In the genomic region with DNA sequence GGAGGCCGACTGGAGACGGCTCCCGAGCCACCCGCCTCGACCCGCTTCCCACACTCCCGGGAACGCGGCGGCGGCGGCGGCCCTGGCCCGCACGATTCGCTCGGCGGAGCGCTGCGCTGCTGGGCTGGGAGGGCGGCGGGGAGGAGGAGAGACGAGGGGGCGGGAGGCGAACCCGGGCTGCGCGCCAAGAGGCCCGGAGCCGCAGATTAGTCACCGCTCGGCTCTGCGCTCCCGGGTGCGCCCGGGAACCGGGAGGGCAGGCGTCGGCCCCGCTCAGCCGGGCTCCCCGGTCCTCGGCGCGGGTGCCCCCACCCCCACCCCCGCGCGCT, we compare ENCODE assay signal across 8 cellular contexts. TPM values are rescaled to one million over a fixed set of nuclear protein-coding genes. Genes with fewer than 3 reads are reported as not detected.
DNase-seq lines count a peak whose midpoint lies in the region; ATAC-seq, FAIRE-seq and TF ChIP-seq lines count a peak whose summit lies in the region.

No MANE protein-coding gene starts in this region.

- intact Hi-C loops in CD8-positive, alpha-beta T cell (cut with DNase I, micrococcal nuclease), result loop anchor here (2.0 to 5.0 kb wide), 3 partner anchors 14 to 66 kb away; no protein-coding TSS in a partner anchor
- intact Hi-C loops in GM12878 (cut with micrococcal nuclease; ENCODE audit: unreplicated experiment), result no loop called here
- intact Hi-C loops in sigmoid colon (cut with DNase I), result loop anchor here (5.0 to 10.0 kb wide), 2 partner anchors 352 to 374 kb away; no protein-coding TSS in a partner anchor

- H3K9me3 ChIP-seq in CD8-positive, alpha-beta T cell (ENCODE audit: low read length), result no peaks in the 10 kb centered on the region
- no peaks in the 10 kb centered on the region for H3K9me3 ChIP-seq in HUES64 (ENCODE audit: insufficient read depth, low read depth, low read length)
- no peaks in the 10 kb centered on the region for H3K9me3 ChIP-seq in T-helper 17 cell (ENCODE audit: control insufficient read depth, low read length, poor library complexity, severe bottlenecking)
- no peaks in the 10 kb centered on the region; the same call in 1 of the 3 replicates for H3K9me3 ChIP-seq in GM12878 (replicated peaks; ENCODE audit: control insufficient read depth, insufficient read depth, low read length)
- H3K9me3 ChIP-seq in iPS DF 6.9 (ENCODE audit: control insufficient read depth, insufficient read depth, low read length), result no peaks in the 10 kb centered on the region
- H3K9me3 ChIP-seq in sigmoid colon, result no peaks in the 10 kb centered on the region

- H3K27me3 ChIP-seq in CD8-positive, alpha-beta T cell (ENCODE audit: insufficient read depth, low read length), result no peaks in the 10 kb centered on the region
- H3K27me3 ChIP-seq in HUES64 (ENCODE audit: insufficient read depth, low read length) (peaks cover 13% of the 10 kb centered on the region), GM12878 (replicated peaks in 1 of 2; ENCODE audit: control insufficient read depth in 2 of 2, insufficient read depth in 2 of 2, low read length in 1 of 2) (no peaks in the 10 kb centered on the region; a peak in 1 of 4 replicates), iPS DF 6.9 (ENCODE audit: control insufficient read depth, insufficient read depth, low read length) (peaks cover 6% of the 10 kb centered on the region), sigmoid colon (peaks cover 0 to 21% (median 0%) of the 10 kb centered on the region in 3 donors)

- peak overlapping the region; percentile 64 for H3K9ac ChIP-seq in HUES64 (ENCODE audit: low read depth, low read length)
- no peak overlapping the region; the same call in 1 of the 2 replicates for H3K9ac ChIP-seq in GM12878 (ENCODE audit: control insufficient read depth, insufficient read depth, low read length)

- H4K20me1 ChIP-seq in GM12878 (ENCODE audit: control insufficient read depth, insufficient read depth), result no peaks in the 10 kb centered on the region; the same call in 1 of the 2 replicates

- no peaks in the 10 kb centered on the region for H3K36me3 Mint-ChIP-seq in CD8-positive, alpha-beta T cell
- no peaks in the 10 kb centered on the region for H3K36me3 Mint-ChIP-seq in T-helper 17 cell (ENCODE audit: low read depth)

- TF ChIP-seq POLR2A in GM12878 (IDR thresholded peaks at IDR 0.05; ENCODE audit: low read depth, low read length) (no peak), sigmoid colon (IDR thresholded peaks at IDR 0.05) (no peak)

- RAD21 ChIA-PET in GM12878 (lab: Charles Lee; ENCODE audit: unreplicated experiment), result no interaction called here

- CTCF ChIA-PET in CD8-positive, alpha-beta T cell (lab: Charles Lee), result interaction anchor here (0.9 kb wide), 1 partner anchor 56 kb away, joined by 3 read pairs; no protein-coding TSS in a partner anchor
- CTCF ChIA-PET in GM12878 (lab: Yijun Ruan, JAX), result no interaction called here

- no peaks in the 10 kb centered on the region for H3K9me3 Mint-ChIP-seq in CD8-positive, alpha-beta T cell

- H3K36me3 ChIP-seq in CD8-positive, alpha-beta T cell (ENCODE audit: insufficient read depth, low read length), result no peaks in the 10 kb centered on the region
- H3K36me3 ChIP-seq in HUES64 (ENCODE audit: insufficient read depth, low read length) (no peaks in the 10 kb centered on the region), GM12878 (ENCODE audit: control insufficient read depth in 2 of 2, insufficient read depth in 2 of 2, low read length in 1 of 2) (no peaks in the 10 kb centered on the region), iPS DF 6.9 (ENCODE audit: control insufficient read depth, insufficient read depth, low read length) (no peaks in the 10 kb centered on the region), sigmoid colon (no peaks in the 10 kb centered on the region)

- peaks cover 13% of the 10 kb centered on the region for H3K4me1 Mint-ChIP-seq in CD8-positive, alpha-beta T cell (ENCODE audit: low read depth)
- H3K4me1 Mint-ChIP-seq in T-helper 17 cell, result peaks cover 6% of the 10 kb centered on the region

- peaks cover 15% of the 10 kb centered on the region for H3K4me1 ChIP-seq in CD8-positive, alpha-beta T cell (ENCODE audit: insufficient read depth, low read length)
- H3K4me1 ChIP-seq in HUES64 (ENCODE audit: insufficient read depth, low read length), result peaks cover 8% of the 10 kb centered on the region
- peaks cover 11% of the 10 kb centered on the region; the same call in 1 of the 2 replicates for H3K4me1 ChIP-seq in GM12878 (ENCODE audit: control insufficient read depth, insufficient read depth, low read length)
- H3K4me1 ChIP-seq in iPS DF 6.9 (ENCODE audit: control insufficient read depth, insufficient read depth, low read length), result peaks cover 2% of the 10 kb centered on the region
- H3K4me1 ChIP-seq in sigmoid colon, result peaks cover 0 to 58% (median 27%) of the 10 kb centered on the region in 4 donors

- WGBS in HUES64, result under 1% methylated on average over 48 of the region's 48 CpGs
- 27% methylated on average over 28 of the region's 48 CpGs for WGBS in GM12878 (ENCODE audit: insufficient coverage, insufficient replicate concordance, low lambda C conversion rate, missing lambda C conversion rate)
- WGBS in iPS DF 6.9 (ENCODE audit: insufficient coverage, insufficient read length), result no CpG with 5 or more reads among the region's 48 CpGs
- 0 to 1% methylated on average over 48 of the region's 48 CpGs for WGBS in sigmoid colon, 2 donors

- TF ChIP-seq CTCF in CD8-positive, alpha-beta T cell (IDR thresholded peaks at IDR 0.05), result no peak
- no peak for TF ChIP-seq CTCF in GM12878 (IDR thresholded peaks at IDR 0.05 in 2 of 3, conservative IDR thresholded peaks at IDR 0.05 in 1 of 3; ENCODE audit: control insufficient read depth in 2 of 3, extremely low read depth in 1 of 3, insufficient read depth in 1 of 3, low read depth in 3 of 3, low read length in 3 of 3)
- no peak for TF ChIP-seq CTCF in sigmoid colon (IDR thresholded peaks at IDR 0.05)

- POLR2A ChIA-PET in CD8-positive, alpha-beta T cell (lab: Charles Lee), result interaction anchor here (0.6 to 2.7 kb wide), 4 partner anchors 11 to 68 kb away, joined by 4 to 16 read pairs (median 4); a partner anchor contains a TSS
- POLR2A ChIA-PET in GM12878 (lab: Charles Lee), result no interaction called here

- FAIRE-seq in GM12878 (lab: Jason Lieb, UNC), result no peak

- peak overlapping the region; percentile 64 for H3K4me3 Mint-ChIP-seq in CD8-positive, alpha-beta T cell
- peak overlapping the region; percentile 68 for H3K4me3 Mint-ChIP-seq in T-helper 17 cell

- H2AFZ ChIP-seq in GM12878 (ENCODE audit: control insufficient read depth, low read depth, low read length), result no peak overlapping the region

- ATAC-seq in CD8-positive, alpha-beta T cell, result peak; percentile 57
- ATAC-seq in T-helper 17 cell (peak; percentile 59), GM12878 (peak; percentile 24), HG03342 (IDR thresholded peaks at IDR 0.05; ENCODE audit: unreplicated experiment) (no peak)

- TF ChIP-seq RAD21 in GM12878 (IDR thresholded peaks at IDR 0.05; ENCODE audit: insufficient read depth, low read depth, low read length), result no peak

- no peak overlapping the region for H3K27ac Mint-ChIP-seq in CD8-positive, alpha-beta T cell
- H3K27ac Mint-ChIP-seq in T-helper 17 cell, result no peak overlapping the region

- DNase-seq in CD8-positive, alpha-beta T cell, result peak; percentile 26 to 78 (median 69)
- DNase-seq in T-helper 17 cell (peak; percentile 36 to 58 (median 49)), GM12878 (ENCODE audit: low read depth, low spot score) (no peak), iPS DF 6.9 (ENCODE audit: low read depth, low spot score) (no peak), sigmoid colon (peak; percentile 93), GM19240 (ENCODE audit: insufficient read length, low spot score) (no peak)

- no TSS peak for BruUV-seq in GM12878 (replicated peaks; lab: Mats Ljungman, UMichigan)

- peak overlapping the region; percentile 40 for H3K4me2 ChIP-seq in GM12878 (ENCODE audit: control insufficient read depth, insufficient read depth)

- in situ Hi-C loops in GM12878 (cut with MboI), result no loop called here

- H3K27me3 Mint-ChIP-seq in CD8-positive, alpha-beta T cell (ENCODE audit: low read depth), result no peaks in the 10 kb centered on the region
- H3K27me3 Mint-ChIP-seq in T-helper 17 cell, result no peaks in the 10 kb centered on the region

- TF ChIP-seq EP300 in GM12878 (IDR thresholded peaks at IDR 0.05; ENCODE audit: borderline replicate concordance in 1 of 2, control insufficient read depth in 1 of 2, low read depth in 2 of 2, low read length in 2 of 2) (no peak), sigmoid colon (IDR thresholded peaks at IDR 0.05) (no peak)

- H3K27ac ChIP-seq in CD8-positive, alpha-beta T cell (ENCODE audit: low read depth, low read length), result no peak overlapping the region
- H3K27ac ChIP-seq in HUES64 (ENCODE audit: low read depth, low read length) (peak overlapping the region; percentile 74; the same call in 1 of the 2 replicates), GM12878 (ENCODE audit: control insufficient read depth, insufficient read depth) (no peak overlapping the region), iPS DF 6.9 (ENCODE audit: low read length) (no peak overlapping the region), sigmoid colon (peak overlapping the region; percentile 90 to 98 (median 94))

- peak overlapping the region; percentile 37 for H3K4me3 ChIP-seq in CD8-positive, alpha-beta T cell (ENCODE audit: low read depth, low read length)
- H3K4me3 ChIP-seq in HUES64 (ENCODE audit: low read length) (peak overlapping the region; percentile 57), GM12878 (peak overlapping the region; percentile 36; the same call in 1 of the 2 replicates), iPS DF 6.9 (ENCODE audit: low read length) (peak overlapping the region; percentile 37; the same call in 1 of the 2 replicates), sigmoid colon (peak overlapping the region; percentile 27 to 72 (median 71))

- SMC1A ChIA-PET in GM12878 (lab: Charles Lee; ENCODE audit: uncharacterized antibody, unreplicated experiment), result no interaction called here

- peaks cover 4% of the 10 kb centered on the region for H3K79me2 ChIP-seq in GM12878 (ENCODE audit: control insufficient read depth, insufficient read depth, low read length)

RNA-seq across cellular contexts. Expression of a gene that starts 11.2 kb away (rescaled TPM):
- total RNA-seq in CD8-positive, alpha-beta T cell, result 10 to 100 TPM; 35.5 to 38.5 TPM
- polyA plus RNA-seq in HUES64 (2013, experiment 1 of 2), result 34.7 TPM
- polyA plus RNA-seq in HUES64 (2013, experiment 2 of 2), result 31.5 TPM
- 10 to 100 TPM; 24.7 to 29.1 TPM for total RNA-seq in T-helper 17 cell
- 8.7 and 10.9 TPM in 2 replicates for total RNA-seq in GM12878 (2013; cell fraction: nucleolus; rRNA removed)
- total RNA-seq in GM12878 (2014; rRNA removed), result 9.9 and 12.8 TPM in 2 replicates
- total RNA-seq in GM12878 (2014; rRNA removed; fragmentation: Illumina TruSeq; extraction: Trizol), result 7.0 and 7.3 TPM in 2 replicates
- total RNA-seq in GM12878 (2021), result 16.4 and 17.5 TPM in 2 replicates
- polyA plus RNA-seq in GM12878 (2011; ENCODE audit: low read depth), result 9.8 TPM
- polyA plus RNA-seq in GM12878 (2011; rRNA removed), result 7.5 and 8.0 TPM in 2 replicates
- 6.9 and 11.2 TPM in 2 replicates for polyA plus RNA-seq in GM12878 (2011; cell fraction: cytosol; rRNA removed)
- polyA plus RNA-seq in GM12878 (2011; cell fraction: nucleus; rRNA removed), result 22.9 and 32.6 TPM in 2 replicates
- 12.0 and 13.5 TPM in 2 replicates for polyA plus RNA-seq in GM12878 (2012)
- 14.6 and 14.8 TPM in 2 replicates for polyA plus RNA-seq in GM12878 (2014; fragmentation: Illumina TruSeq; extraction: Trizol)
- polyA plus RNA-seq in GM12878 (2014; fragmentation: Nextera tagmentation; extraction: Ambion mirVana), result 1 to 10 TPM; 5.1 to 8.0 TPM
- polyA plus RNA-seq in GM12878 (2014; rRNA removed), result 9.6 and 10.0 TPM in 2 replicates
- polyA plus RNA-seq in GM12878 (2016; fragmentation: Nextera tagmentation; extraction: Ambion mirVana), result 10 to 100 TPM; 10.1 to 10.9 TPM
- 8.6 and 10.0 TPM in 2 replicates for polyA minus RNA-seq in GM12878 (2011; rRNA and poly(A)+ RNA removed)
- polyA minus RNA-seq in GM12878 (2011; cell fraction: cytosol; rRNA and poly(A)+ RNA removed), result 8.4 and 9.4 TPM in 2 replicates
- 7.9 and 12.2 TPM in 2 replicates for polyA minus RNA-seq in GM12878 (2011; cell fraction: nucleus; rRNA and poly(A)+ RNA removed)
- total RNA-seq in sigmoid colon, result 10 to 100 TPM; 15.8 to 31.6 (median 23.0) TPM
- polyA plus RNA-seq in sigmoid colon, result 10 to 100 TPM in 1 of 3 donors, 1 to 10 TPM in 2; 3.5 to 11.5 (median 3.6) TPM

Comparison
In these comparisons a context has a peak if more than half of its experiments do, and no peak if none do; other contexts are left out.
1. DNase-seq: peak in CD8-positive, alpha-beta T cell (7 of 7), T-helper 17 cell (3 of 3) and sigmoid colon (single experiment); none in GM12878 (single experiment), iPS DF 6.9 (single experiment) and GM19240 (single experiment).
2. H3K27ac ChIP-seq: peak in HUES64 (single experiment) and sigmoid colon (4 of 4); none in CD8-positive, alpha-beta T cell (single experiment), GM12878 (single experiment) and iPS DF 6.9 (single experiment).
3. Peak in every context shown above with its lines, with median percentiles within 50 percentile points of each other: H3K4me3 ChIP-seq.